2 cellular contexts compared by ENCODE assay signal in genomic region chr19:18363787-18364186, GRCh38.
A peak's percentile ranks its signal among the peaks of the same experiment; 100 is the strongest.
TF ChIP-seq lines count a peak whose summit lies in the region.

No MANE protein-coding gene starts in this region.

TF ChIP-seq in HCT116, 20 proteins besides CTCF, POLR2A, EP300 and RAD21:
- TF ChIP-seq REST (IDR thresholded peaks at IDR 0.05; ENCODE audit: low read depth) (no peak), CBX3 (IDR thresholded peaks at IDR 0.05; ENCODE audit: low read depth) (no peak), ELF1 (IDR thresholded peaks at IDR 0.05; ENCODE audit: borderline replicate concordance, low read depth) (no peak), MAX (IDR thresholded peaks at IDR 0.05) (no peak), CEBPB (IDR thresholded peaks at IDR 0.05; ENCODE audit: low read depth) (no peak), EGR1 (IDR thresholded peaks at IDR 0.05; ENCODE audit: low read depth) (no peak), SP1 (IDR thresholded peaks at IDR 0.05; ENCODE audit: low read depth) (no peak)

TF ChIP-seq in K562, 482 proteins besides CTCF, POLR2A, EP300 and RAD21:
- TF ChIP-seq MNT (conservative IDR thresholded peaks at IDR 0.05) (no peak), ZNF175 (CRISPR knock-in tag; IDR thresholded peaks at IDR 0.05; ENCODE audit: low read depth) (peak; percentile 52; the same call in 1 of the 2 replicates), ZKSCAN8 (CRISPR knock-in tag; IDR thresholded peaks at IDR 0.05) (peak; percentile 51; the same call in 1 of the 2 replicates), ELF2 (CRISPR knock-in tag; IDR thresholded peaks at IDR 0.05) (no peak), RERE (CRISPR knock-in tag; IDR thresholded peaks at IDR 0.05; ENCODE audit: borderline replicate concordance) (no peak), SIN3A (IDR thresholded peaks at IDR 0.05; ENCODE audit: borderline replicate concordance in 2 of 2, control insufficient read depth in 1 of 2, low read depth in 2 of 2, low read length in 2 of 2) (no peak), ZNF512 (tag; IDR thresholded peaks at IDR 0.05) (peak; percentile 35; the same call in 1 of the 2 replicates)
